In the genomic region with DNA sequence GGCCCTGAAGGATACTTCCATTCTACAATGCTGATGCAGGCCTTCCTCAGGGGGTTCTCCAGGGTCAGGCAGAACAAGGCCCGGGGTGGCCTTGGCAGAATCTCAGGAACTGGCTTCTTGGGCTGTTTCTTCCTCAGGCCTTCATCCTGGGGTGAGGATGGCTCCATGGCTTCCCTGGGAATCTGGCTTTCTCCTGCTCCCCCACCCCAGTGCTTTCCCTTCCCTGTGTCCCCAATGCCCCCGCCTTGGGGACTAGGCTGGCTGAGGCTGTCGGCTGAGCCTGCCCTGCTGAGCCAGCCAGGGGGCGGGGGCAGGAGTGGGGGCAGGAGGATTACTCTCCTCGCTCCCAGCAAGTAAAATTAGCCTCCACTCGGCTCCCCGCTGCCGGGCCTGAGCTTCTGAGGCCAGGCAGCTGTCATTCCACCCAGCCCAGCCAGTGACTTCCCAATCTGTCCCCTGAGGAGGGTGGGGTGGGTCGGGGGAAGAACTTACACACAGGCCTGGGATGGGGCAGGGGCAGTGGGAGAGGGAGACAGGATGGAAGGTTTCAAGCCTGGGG, we compare ENCODE assay signal across 22 cellular contexts. TPM values are rescaled to one million over a fixed set of nuclear protein-coding genes. Genes with fewer than 3 reads are reported as not detected.
A peak's percentile ranks its signal among the peaks of the same experiment; 100 is the strongest.
DNase-seq lines count a peak whose midpoint lies in the region; ATAC-seq and TF ChIP-seq lines count a peak whose summit lies in the region.
"Had no signal": no experiment of that assay in that cellular context is flagged by ENCODE, and none has a peak within 500 bp of the region (broad histone marks: within the 10 kb centered on the region; RNA-seq: fewer than 3 reads in every experiment).

Gene CACNA1S, minus strand, starts transcription at position 254 of the 559 bp plus-strand sequence. Its CDS starts 87 bp downstream, at position 167.

- peaks cover 0 to 2% (median 0%) of the 10 kb centered on the region in 7 donors for H3K9me3 Mint-ChIP-seq in CD4-positive, CD25-positive, alpha-beta regulatory T cell
- H3K9me3 Mint-ChIP-seq in Caco-2 (ENCODE audit: unreplicated experiment), result no peaks in the 10 kb centered on the region
- peaks cover 0 to 2% (median 0%) of the 10 kb centered on the region in 5 experiments for H3K9me3 Mint-ChIP-seq in brain
- H3K9me3 Mint-ChIP-seq in nephron, result no peaks in the 10 kb centered on the region
- H3K9me3 Mint-ChIP-seq: stimulated activated naive CD8-positive, alpha-beta T cell treated with anti-CD3 and anti-CD28 coated beads, Interleukin-15, Interleukin-2, amounts not matched to agents 100 ng/mL and 50 ng/mL, for 24 hours had no signal

- peaks cover 5% of the 10 kb centered on the region for H3K27me3 ChIP-seq in CD4-positive, CD25-positive, alpha-beta regulatory T cell (ENCODE audit: control insufficient read depth, insufficient read depth, low read length)
- H3K27me3 ChIP-seq in Caco-2 (replicated peaks; ENCODE audit: control insufficient read depth, insufficient read depth, low read length), result no peaks in the 10 kb centered on the region

- BruUV-seq in Caco-2 (replicated peaks; lab: Mats Ljungman, UMichigan), result no TSS peak

- no peak for TF ChIP-seq CTCF in Caco-2 (IDR thresholded peaks at IDR 0.05; ENCODE audit: insufficient read depth in 1 of 2, low read depth in 1 of 2, low read length in 1 of 2, severe bottlenecking in 1 of 2, unreplicated experiment in 1 of 2)
- TF ChIP-seq CTCF in brain (conservative IDR thresholded peaks at IDR 0.05), result no peak
- no peak for TF ChIP-seq CTCF in nephron (IDR thresholded peaks at IDR 0.05; ENCODE audit: unreplicated experiment in 3 of 3)

- no peak for ATAC-seq in CD4-positive, CD25-positive, alpha-beta regulatory T cell (ENCODE audit: low read depth in 2 of 2)
- ATAC-seq in HG02763 (IDR thresholded peaks at IDR 0.05; ENCODE audit: unreplicated experiment), result no peak
- ATAC-seq in GM18505 (IDR thresholded peaks at IDR 0.05; ENCODE audit: unreplicated experiment), result no peak
- ATAC-seq: esophagus mucosa, gastroesophageal sphincter, HCT116 had no signal

- H3K27me3 Mint-ChIP-seq in CD4-positive, CD25-positive, alpha-beta regulatory T cell, result peaks cover 33% of the 10 kb centered on the region
- H3K27me3 Mint-ChIP-seq in Caco-2 (ENCODE audit: insufficient read depth, unreplicated experiment) (no peaks in the 10 kb centered on the region), brain (peaks cover 11% of the 10 kb centered on the region), nephron (ENCODE audit: low read depth) (peaks cover 43% of the 10 kb centered on the region)
- H3K27me3 Mint-ChIP-seq: stimulated activated naive CD8-positive, alpha-beta T cell treated with anti-CD3 and anti-CD28 coated beads, Interleukin-15, Interleukin-2, amounts not matched to agents 100 ng/mL and 50 ng/mL, for 24 hours had no signal

- intact Hi-C loops in Caco-2 (cut with micrococcal nuclease; ENCODE audit: unreplicated experiment), result loop anchor here (5.0 kb wide), 2 partner anchors 70 to 220 kb away; partner anchors contain the start of gene INAVA

- no peaks in the 10 kb centered on the region for H3K36me3 Mint-ChIP-seq in CD4-positive, CD25-positive, alpha-beta regulatory T cell
- no peaks in the 10 kb centered on the region for H3K36me3 Mint-ChIP-seq in Caco-2 (ENCODE audit: insufficient read depth, unreplicated experiment)
- H3K36me3 Mint-ChIP-seq in brain, result no peaks in the 10 kb centered on the region
- H3K36me3 Mint-ChIP-seq in nephron (ENCODE audit: low read depth), result no peaks in the 10 kb centered on the region

- H3K4me3 ChIP-seq in CD4-positive, CD25-positive, alpha-beta regulatory T cell (ENCODE audit: low read depth, low read length), result no peak within 1 kb of the TSS
- no peak within 1 kb of the TSS for H3K4me3 ChIP-seq in Caco-2 (ENCODE audit: low read depth, low read length)
- H3K4me3 ChIP-seq: gastroesophageal sphincter, prostate gland, tibial nerve had no signal

- H3K9me3 ChIP-seq in CD4-positive, CD25-positive, alpha-beta regulatory T cell (ENCODE audit: control insufficient read depth in 2 of 2, low read length in 2 of 2), result no peaks in the 10 kb centered on the region
- H3K9me3 ChIP-seq in Caco-2, result no peaks in the 10 kb centered on the region
- H3K9me3 ChIP-seq: gastroesophageal sphincter, prostate gland, tibial nerve had no signal

- H3K4me3 Mint-ChIP-seq in CD4-positive, CD25-positive, alpha-beta regulatory T cell, result peak within 1 kb of the TSS in 3 of 4 donors; percentile 68 to 89 (median 84)
- H3K4me3 Mint-ChIP-seq in Caco-2 (ENCODE audit: unreplicated experiment) (no peak within 1 kb of the TSS), brain (peak within 1 kb of the TSS; percentile 16 to 69 (median 46)), nephron (peak within 1 kb of the TSS; percentile 45 to 84 (median 70))
- H3K4me3 Mint-ChIP-seq: stimulated activated naive CD8-positive, alpha-beta T cell treated with anti-CD3 and anti-CD28 coated beads, Interleukin-15, Interleukin-2, amounts not matched to agents 100 ng/mL and 50 ng/mL, for 24 hours had no signal

- TF ChIP-seq POLR2A in GM18505 (IDR thresholded peaks at IDR 0.05; ENCODE audit: borderline replicate concordance, extremely low read depth, insufficient read depth, insufficient read length), result no peak

- DNase-seq in CD4-positive, CD25-positive, alpha-beta regulatory T cell, result no peak
- DNase-seq in Caco-2 (no peak), globus pallidus (ENCODE audit: low spot score) (no peak)
- DNase-seq: activated CD4-positive, alpha-beta T cell treated with anti-CD3 and anti-CD28 coated beads, Interleukin-2, amount 50 U/mL, for 1 hour; activated effector memory CD4-positive, alpha-beta T cell treated with anti-CD3 and anti-CD28 coated beads, Interleukin-2, amount 50 U/mL, for 16 hours; amygdala; mesenchymal stem cell; NCI-H1417; NCI-H69; small intestine had no signal

- H3K4me1 Mint-ChIP-seq in CD4-positive, CD25-positive, alpha-beta regulatory T cell, result peaks cover 0 to 24% (median 7%) of the 10 kb centered on the region in 4 donors
- H3K4me1 Mint-ChIP-seq in Caco-2 (ENCODE audit: low read depth, unreplicated experiment), result peaks cover 15% of the 10 kb centered on the region
- H3K4me1 Mint-ChIP-seq in brain, result peaks cover 38% of the 10 kb centered on the region
- peaks cover 31% of the 10 kb centered on the region for H3K4me1 Mint-ChIP-seq in nephron

- H3K36me3 ChIP-seq in CD4-positive, CD25-positive, alpha-beta regulatory T cell (ENCODE audit: control insufficient read depth, insufficient read depth, low read length), result no peaks in the 10 kb centered on the region
- H3K36me3 ChIP-seq in Caco-2 (ENCODE audit: control insufficient read depth, insufficient read depth, low read length), result no peaks in the 10 kb centered on the region
- H3K36me3 ChIP-seq: gastroesophageal sphincter, prostate gland, tibial nerve had no signal

- CTCF ChIA-PET in Caco-2 (lab: Charles Lee), result interaction anchor here (0.6 kb wide), 1 partner anchor 280 kb away, joined by 5 read pairs; no protein-coding TSS in a partner anchor

- no peak within 1 kb of the TSS for H3K27ac ChIP-seq in CD4-positive, CD25-positive, alpha-beta regulatory T cell (ENCODE audit: insufficient read depth, low read length, poor library complexity, severe bottlenecking)
- H3K27ac ChIP-seq: gastroesophageal sphincter, HL-60, prostate gland, tibial nerve had no signal

- H3K27ac Mint-ChIP-seq in CD4-positive, CD25-positive, alpha-beta regulatory T cell, result peak within 1 kb of the TSS in 2 of 3 donors; percentile 5 to 81
- H3K27ac Mint-ChIP-seq in Caco-2 (ENCODE audit: unreplicated experiment) (peak within 1 kb of the TSS; percentile 10), brain (peak within 1 kb of the TSS in 4 of 5 experiments; percentile 14 to 66 (median 46)), nephron (peak within 1 kb of the TSS in 2 of 3 experiments; percentile 20 to 39)
- H3K27ac Mint-ChIP-seq: stimulated activated naive CD8-positive, alpha-beta T cell treated with anti-CD3 and anti-CD28 coated beads, Interleukin-15, Interleukin-2, amounts not matched to agents 100 ng/mL and 50 ng/mL, for 24 hours had no signal

- POLR2A ChIA-PET in Caco-2 (lab: Charles Lee), result interaction anchor here (0.6 kb wide), 1 partner anchor 612 kb away, joined by 3 read pairs; no protein-coding TSS in a partner anchor

- peaks cover 19% of the 10 kb centered on the region for H3K4me1 ChIP-seq in CD4-positive, CD25-positive, alpha-beta regulatory T cell (ENCODE audit: control insufficient read depth, insufficient read depth, low read length, poor library complexity, severe bottlenecking)
- 0 out of 2 replicates have a peak, but pooled peaks cover 9% of the 10 kb centered on the region for H3K4me1 ChIP-seq in Caco-2
- H3K4me1 ChIP-seq: prostate gland had no signal

RNA-seq across cellular contexts. Expression of gene CACNA1S, which starts in this region (rescaled TPM):
- total RNA-seq in CD4-positive, CD25-positive, alpha-beta regulatory T cell, result not detected
- not detected for polyA plus RNA-seq in CD4-positive, CD25-positive, alpha-beta regulatory T cell
- 0.07 TPM in 2 replicates for total RNA-seq in Caco-2 (2022)
- 0.19 TPM for polyA plus RNA-seq in brain (ENCODE audit: insufficient read depth, low read depth, low replicate concordance)
- total RNA-seq: esophagus mucosa, gastroesophageal sphincter, MCF 10A, tibial nerve had no signal
